Comparison of ENCODE assay signal across 12 cellular contexts in the genomic region with DNA sequence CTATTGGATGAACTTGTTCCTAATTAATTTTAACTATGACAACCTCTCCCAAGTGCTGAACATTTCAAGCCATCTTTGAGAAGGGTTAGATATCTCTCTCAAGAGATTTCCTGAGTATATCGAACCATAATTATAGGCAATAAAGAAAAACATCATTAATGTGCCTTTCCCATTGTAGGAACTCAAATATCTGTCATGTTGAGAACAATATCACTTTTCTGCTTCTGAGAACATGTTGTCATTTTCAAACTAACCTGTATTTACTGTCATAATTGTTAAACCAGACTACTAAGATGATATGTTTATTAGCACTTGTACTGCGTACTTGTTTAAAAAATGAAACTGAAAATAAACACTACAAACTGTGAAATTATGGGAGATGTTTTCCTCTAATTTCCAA. TPM values are rescaled to one million over a fixed set of nuclear protein-coding genes. Genes with fewer than 3 reads are reported as not detected.
DNase-seq lines count a peak whose midpoint lies in the region; ATAC-seq, FAIRE-seq and TF ChIP-seq lines count a peak whose summit lies in the region.
"Had no signal": no experiment of that assay in that cellular context is flagged by ENCODE, and none has a peak within 500 bp of the region (broad histone marks: within the 10 kb centered on the region; RNA-seq: fewer than 3 reads in every experiment).

No MANE protein-coding gene starts in this region.

- DNase-seq in AG08396 (ENCODE audit: low spot score) (peak; percentile 11), GM12892 (ENCODE audit: insufficient read length) (no peak), ascending aorta (ENCODE audit: low spot score in 2 of 2) (no peak), NCI-H1417 treated with DMSO at 0.1 percent for 48 hours (lab: John Stamatoyannopoulos, UW) (no peak), DMS153 (lab: John Stamatoyannopoulos, UW) (no peak), SIG-M5 treated with dmso at 0.1 percent for 504 hours (lab: John Stamatoyannopoulos, UW; ENCODE audit: unreplicated experiment) (no peak)
- DNase-seq: DND-41, NCI-H1436, nucleus accumbens, SW 1271 had no signal

- intact Hi-C loops in ascending aorta (cut with DNase I) = loop anchor here (5.0 to 10.0 kb wide), 3 partner anchors 92 to 540 kb away; partner anchors contain the start of genes BTF3L4 and TXNDC12

- TF ChIP-seq CTCF in ascending aorta (IDR thresholded peaks at IDR 0.05) = no peak

- H3K27ac ChIP-seq in ascending aorta (peak overlapping the region; percentile 48 to 93), muscle layer of duodenum (ENCODE audit: low read length) (peak overlapping the region; percentile 72)

- no peaks in the 10 kb centered on the region for H3K9me3 ChIP-seq in ascending aorta
- H3K9me3 ChIP-seq in muscle layer of duodenum (ENCODE audit: control insufficient read depth in 1 of 2, low read length in 2 of 2) = no peaks in the 10 kb centered on the region

- peak overlapping the region; percentile 27 to 95 for H3K4me3 ChIP-seq in ascending aorta
- peak overlapping the region; percentile 12 to 40 for H3K4me3 ChIP-seq in muscle layer of duodenum (ENCODE audit: low read depth in 1 of 2, low read length in 2 of 2)

- FAIRE-seq in GM12892 (lab: Jason Lieb, UNC) = peak; percentile 46

- H3K36me3 ChIP-seq in ascending aorta (no peaks in the 10 kb centered on the region), muscle layer of duodenum (ENCODE audit: control insufficient read depth in 1 of 2, insufficient read depth in 2 of 2, low read length in 2 of 2) (no peaks in the 10 kb centered on the region)

- H3K4me1 ChIP-seq in ascending aorta (peaks cover 4 to 40% of the 10 kb centered on the region in 2 donors), muscle layer of duodenum (ENCODE audit: control insufficient read depth in 1 of 2, insufficient read depth in 2 of 2, low read length in 2 of 2) (peaks cover 24 to 26% of the 10 kb centered on the region in 2 donors)

- ATAC-seq in HG03175 (IDR thresholded peaks at IDR 0.05; ENCODE audit: unreplicated experiment) = no peak

- TF ChIP-seq POLR2A in GM12892 (IDR thresholded peaks at IDR 0.05; ENCODE audit: low read depth, low read length) = no peak

- H3K27me3 ChIP-seq in ascending aorta (no peaks in the 10 kb centered on the region), muscle layer of duodenum (ENCODE audit: low read depth, low read length) (no peaks in the 10 kb centered on the region)

RNA-seq across cellular contexts. Expression of gene EPS15, which starts 4.3 kb away (rescaled TPM):
- 66.5 TPM for polyA plus RNA-seq in GM12892 (2012; ENCODE audit: missing spikeins)
- total RNA-seq in ascending aorta = 44.6 TPM
